Comparison of ENCODE assay signal across 8 cellular contexts in the genomic region with DNA sequence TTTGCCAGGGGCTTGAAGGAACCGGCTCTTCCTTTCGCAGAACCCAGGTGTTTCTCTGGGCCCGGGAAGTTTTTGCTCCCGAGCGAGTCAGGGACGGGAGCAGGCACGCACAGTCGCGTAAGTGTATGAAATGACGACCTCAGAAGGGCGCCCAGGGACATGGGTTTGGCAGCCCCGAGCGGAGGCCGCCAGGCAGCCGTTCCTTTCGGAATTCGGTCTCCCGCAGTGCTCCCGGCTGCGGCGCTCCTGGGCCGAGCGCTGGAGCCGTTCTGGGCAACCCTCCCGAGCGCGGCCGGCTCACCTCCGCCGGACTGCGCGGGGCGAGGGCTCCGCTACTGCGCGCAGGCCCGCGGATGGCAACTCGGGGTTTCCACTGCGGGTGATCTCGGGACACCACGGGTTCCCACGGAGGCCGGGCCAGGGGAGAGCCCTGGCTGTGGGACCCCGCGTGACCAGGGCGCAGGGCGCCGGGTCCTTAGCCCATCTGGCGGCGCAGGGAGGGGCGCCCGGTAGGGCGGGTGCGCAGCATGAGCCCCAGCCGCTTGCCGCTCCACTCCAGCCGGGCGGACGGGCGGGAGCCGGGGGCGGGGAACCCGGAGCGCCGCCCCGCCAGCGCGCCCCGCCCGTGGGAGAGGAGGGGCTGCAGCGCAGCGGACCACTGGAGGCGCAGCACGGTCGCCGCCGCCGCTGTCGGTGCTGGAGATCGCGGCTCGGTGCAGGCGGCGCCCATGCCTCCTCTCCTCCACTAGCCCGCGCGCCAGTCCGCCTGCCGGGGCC. TPM values are rescaled to one million over a fixed set of nuclear protein-coding genes. Genes with fewer than 3 reads are reported as not detected.
A peak's percentile ranks its signal among the peaks of the same experiment; 100 is the strongest.
DNase-seq lines count a peak whose midpoint lies in the region; ATAC-seq and TF ChIP-seq lines count a peak whose summit lies in the region.

Gene OSBPL6 (plus strand): TSS at position 690 of the 777 bp plus-strand sequence. CDS start 111,673 bp downstream, outside the sequence.

- H3K4me3 ChIP-seq in epithelial cell of proximal tubule (ENCODE audit: low read depth, low read length) (peak within 1 kb of the TSS; percentile 91), mucosa of descending colon (peak within 1 kb of the TSS; percentile 35)

- peak; percentile 89 for ATAC-seq in GM19395 (IDR thresholded peaks at IDR 0.05; ENCODE audit: unreplicated experiment)
- ATAC-seq in HG03460 (IDR thresholded peaks at IDR 0.05; ENCODE audit: unreplicated experiment) = peak; percentile 89
- peak; percentile 97 for ATAC-seq in mucosa of descending colon

- H3K36me3 Mint-ChIP-seq in CD14-positive monocyte = no peaks in the 10 kb centered on the region

- H3K27me3 Mint-ChIP-seq in CD14-positive monocyte (ENCODE audit: low read depth in 3 of 3) = peaks cover 55 to 72% (median 57%) of the 10 kb centered on the region in 3 donors

- DNase-seq in CD14-positive monocyte (ENCODE audit: low spot score) (no peak), NCI-H774 (lab: John Stamatoyannopoulos, UW) (peak; percentile 87), activated T-cell treated with anti-CD3 and anti-CD28 coated beads for 1 hour (ENCODE audit: low read depth) (peak; percentile 21), epithelial cell of proximal tubule (ENCODE audit: low read depth) (no peak), mucosa of descending colon (peak; percentile 69 to 86 (median 74))
- peak; percentile 72 for DNase-seq in stimulated activated CD8-positive, alpha-beta memory T cell treated with anti-CD3 and anti-CD28 coated beads, Interleukin-4, amount 100 ng/mL, for 48 hours

- H3K27ac Mint-ChIP-seq in CD14-positive monocyte = no peak within 1 kb of the TSS

- peaks cover 0 to 6% (median 2%) of the 10 kb centered on the region in 7 donors for H3K9me3 Mint-ChIP-seq in CD14-positive monocyte

- TF ChIP-seq CTCF in CD14-positive monocyte (IDR thresholded peaks at IDR 0.05) = no peak
- no peak for TF ChIP-seq CTCF in epithelial cell of proximal tubule (conservative IDR thresholded peaks at IDR 0.05; ENCODE audit: low read depth, low read length)
- peak; percentile 16 for TF ChIP-seq CTCF in mucosa of descending colon (IDR thresholded peaks at IDR 0.05)

- H3K9me3 ChIP-seq in mucosa of descending colon = no peaks in the 10 kb centered on the region

- H3K4me1 ChIP-seq in mucosa of descending colon (ENCODE audit: low read depth) = peaks cover 6% of the 10 kb centered on the region

- H3K4me3 Mint-ChIP-seq in CD14-positive monocyte = peak within 1 kb of the TSS; percentile 75 to 89

- H3K4me1 Mint-ChIP-seq in CD14-positive monocyte = peaks cover 15% of the 10 kb centered on the region

- intact Hi-C loops in CD14-positive monocyte (cut with micrococcal nuclease) = no loop called here
- intact Hi-C loops in mucosa of descending colon (cut with DNase I, micrococcal nuclease) = no loop called here

- H3K36me3 ChIP-seq in mucosa of descending colon (ENCODE audit: low read depth) = no peaks in the 10 kb centered on the region

RNA-seq across cellular contexts. Expression of gene OSBPL6, which starts in this region (rescaled TPM):
- not detected for polyA plus RNA-seq in CD14-positive monocyte
- total RNA-seq in epithelial cell of proximal tubule (2.9 and 3.1 TPM in 2 replicates), mucosa of descending colon (1 to 10 TPM; 1.3 to 2.7 (median 1.5) TPM)

Comparison
In these comparisons a context has a peak if more than half of its experiments do, and no peak if none do; other contexts are left out.
1. DNase-seq: peak in NCI-H774 (single experiment), activated T-cell treated with anti-CD3 and anti-CD28 coated beads for 1 hour (single experiment), mucosa of descending colon (3 of 3) and stimulated activated CD8-positive, alpha-beta memory T cell treated with anti-CD3 and anti-CD28 coated beads, Interleukin-4, amount 100 ng/mL, for 48 hours (single experiment); none in CD14-positive monocyte (single experiment) and epithelial cell of proximal tubule (single experiment).
2. Peak in every context shown above with its lines, with median percentiles within 50 percentile points of each other: ATAC-seq.